ENCODE assay signal across 2 cellular contexts in the genomic region with DNA sequence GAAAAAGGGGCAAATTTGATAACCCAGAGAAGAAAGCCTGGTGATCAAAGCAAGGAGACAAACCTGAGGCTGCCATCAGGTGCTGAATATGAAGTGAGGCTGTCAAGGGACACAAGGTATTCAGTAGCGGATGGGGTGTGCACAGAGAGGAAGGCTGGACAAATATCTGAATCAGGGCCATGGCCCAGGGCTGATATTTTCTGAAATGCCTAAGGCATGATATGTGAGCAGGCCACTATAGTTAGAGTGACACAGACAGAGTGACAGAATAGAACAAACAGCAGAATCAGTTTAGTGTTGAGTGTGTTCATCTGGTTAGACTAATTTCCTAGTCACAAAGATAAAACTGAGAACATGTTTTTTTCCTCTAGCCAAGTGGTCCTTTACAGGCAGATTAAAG.
TF ChIP-seq lines count a peak whose summit lies in the region.

No MANE protein-coding gene starts in this region.

TF ChIP-seq in IMR-90, 13 proteins besides CTCF, POLR2A, EP300 and RAD21:
- TF ChIP-seq FOS (IDR thresholded peaks at IDR 0.05; ENCODE audit: low read depth, low read length), result no peak

TF ChIP-seq in endothelial cell of umbilical vein, 7 proteins besides CTCF, POLR2A, EP300 and RAD21:
- TF ChIP-seq POLR2AphosphoS5 (IDR thresholded peaks at IDR 0.05; ENCODE audit: insufficient read depth, low read depth, low read length) (no peak), FOS (IDR thresholded peaks at IDR 0.05; ENCODE audit: borderline replicate concordance, insufficient read depth, low read length) (no peak), JUN (IDR thresholded peaks at IDR 0.05; ENCODE audit: borderline replicate concordance, insufficient read depth, insufficient read length, low read depth) (no peak), MYC (IDR thresholded peaks at IDR 0.05; ENCODE audit: low read depth, low read length) (no peak), EZH2 (IDR thresholded peaks at IDR 0.05; ENCODE audit: borderline replicate concordance, low read depth, low read length, severe bottlenecking) (no peak), MAX (IDR thresholded peaks at IDR 0.05; ENCODE audit: insufficient read depth, insufficient read length) (no peak), GATA2 (IDR thresholded peaks at IDR 0.05; ENCODE audit: insufficient read depth, insufficient read length, low read depth, low read length) (no peak)
